ENCODE assay signal across 8 cellular contexts in genomic region chr5:126594676-126595485, GRCh38. TPM values are rescaled to one million over a fixed set of nuclear protein-coding genes. Genes with fewer than 3 reads are reported as not detected.
DNase-seq lines count a peak whose midpoint lies in the region; ATAC-seq and TF ChIP-seq lines count a peak whose summit lies in the region.

ALDH7A1 (minus strand) TSS chr5:126595219; CDS start chr5:126595198, 21 bp downstream.

- H3K79me2 ChIP-seq in GM23338 (replicated peaks; ENCODE audit: insufficient read depth), result peaks cover 36% of the 10 kb centered on the region
- H3K79me2 ChIP-seq in Loucy (ENCODE audit: insufficient read depth, low read length), result 0 out of 2 replicates have a peak, but pooled peaks cover 8% of the 10 kb centered on the region
- no peaks in the 10 kb centered on the region for H3K79me2 ChIP-seq in OCI-LY7 (ENCODE audit: insufficient read depth, low read depth, low read length)

- H3F3A ChIP-seq in GM23338 (replicated peaks; ENCODE audit: low read depth) (no peaks in the 10 kb centered on the region; the same call in 1 of the 2 replicates), Loucy (ENCODE audit: low read depth) (no peaks in the 10 kb centered on the region)

- H3K9ac ChIP-seq in Loucy (ENCODE audit: low read depth, low read length, poor library complexity, severe bottlenecking) (peak within 1 kb of the TSS; percentile 64), iPS-15b (ENCODE audit: low read depth, low read length) (peak within 1 kb of the TSS; percentile 91)

- TF ChIP-seq POLR2A in breast epithelium (IDR thresholded peaks at IDR 0.05), result no peak

- CTCF ChIA-PET in OCI-LY7 (lab: Charles Lee; ENCODE audit: unreplicated experiment), result no interaction called here

- no peaks in the 10 kb centered on the region for H3K27me3 ChIP-seq in GM23338 (ENCODE audit: insufficient read depth)
- H3K27me3 ChIP-seq in Loucy (ENCODE audit: insufficient read depth, low read length, poor library complexity, severe bottlenecking), result no peaks in the 10 kb centered on the region
- no peaks in the 10 kb centered on the region for H3K27me3 ChIP-seq in breast epithelium
- no peaks in the 10 kb centered on the region for H3K27me3 ChIP-seq in iPS-15b (ENCODE audit: control insufficient read depth, insufficient read depth, low read length)

- H3K9me2 ChIP-seq in GM23338 (ENCODE audit: insufficient read depth) (no peaks in the 10 kb centered on the region), Loucy (replicated peaks; ENCODE audit: low read depth, low read length) (no peaks in the 10 kb centered on the region), OCI-LY7 (ENCODE audit: insufficient read depth, low read length) (no peaks in the 10 kb centered on the region)

- H3K9me3 ChIP-seq in Loucy (ENCODE audit: insufficient read depth, low read depth, low read length) (no peaks in the 10 kb centered on the region), breast epithelium (no peaks in the 10 kb centered on the region), iPS-15b (ENCODE audit: control insufficient read depth, insufficient read depth, low read length) (no peaks in the 10 kb centered on the region), OCI-LY7 (ENCODE audit: low read length) (no peaks in the 10 kb centered on the region)

- H3K4me1 ChIP-seq in GM23338 (ENCODE audit: insufficient read depth) (peaks cover 21% of the 10 kb centered on the region), Loucy (ENCODE audit: insufficient read depth, low read length, poor library complexity, severe bottlenecking) (peaks cover 5% of the 10 kb centered on the region), breast epithelium (no peaks in the 10 kb centered on the region), iPS-15b (ENCODE audit: control insufficient read depth, insufficient read depth, low read length) (peaks cover 11% of the 10 kb centered on the region), OCI-LY7 (ENCODE audit: insufficient read depth, low read length, poor library complexity, severe bottlenecking) (peaks cover under 1% of the 10 kb centered on the region)

- peaks cover 34% of the 10 kb centered on the region for H3K4me1 Mint-ChIP-seq in GM23338

- POLR2A ChIA-PET in OCI-LY7 (lab: Charles Lee), result interaction anchor here (1.8 kb wide), 1 partner anchor 8 kb away, joined by 4 read pairs; no protein-coding TSS in a partner anchor

- H3K36me3 ChIP-seq in GM23338 (ENCODE audit: insufficient read depth) (peaks cover 20% of the 10 kb centered on the region), Loucy (ENCODE audit: insufficient read depth, low read length) (no peaks in the 10 kb centered on the region), breast epithelium (no peaks in the 10 kb centered on the region), iPS-15b (ENCODE audit: control insufficient read depth, insufficient read depth, low read length) (no peaks in the 10 kb centered on the region), OCI-LY7 (ENCODE audit: insufficient read depth, low read length) (no peaks in the 10 kb centered on the region)

- H3K4me3 Mint-ChIP-seq in GM23338, result peak within 1 kb of the TSS; percentile 90

- H3K27ac ChIP-seq in GM23338 (ENCODE audit: low read depth) (peak within 1 kb of the TSS; percentile 99), breast epithelium (peak within 1 kb of the TSS; percentile 75), OCI-LY7 (ENCODE audit: low read depth, low read length, poor library complexity, severe bottlenecking) (no peak within 1 kb of the TSS)

- peaks cover 9% of the 10 kb centered on the region; the same call in 1 of the 2 replicates for H4K20me1 ChIP-seq in GM23338 (replicated peaks; ENCODE audit: insufficient read depth)
- H4K20me1 ChIP-seq in Loucy (ENCODE audit: insufficient read depth, low read length, poor library complexity, severe bottlenecking), result no peaks in the 10 kb centered on the region
- no peaks in the 10 kb centered on the region for H4K20me1 ChIP-seq in OCI-LY7 (ENCODE audit: insufficient read depth, low read length)

- peak within 1 kb of the TSS; percentile 90 for H3K4me2 ChIP-seq in GM23338
- peak within 1 kb of the TSS; percentile 66 for H3K4me2 ChIP-seq in Loucy (ENCODE audit: low read depth, low read length, poor library complexity, severe bottlenecking)
- H3K4me2 ChIP-seq in OCI-LY7 (ENCODE audit: low read length), result no peak within 1 kb of the TSS

- peak within 1 kb of the TSS; percentile 99 for H3K27ac Mint-ChIP-seq in GM23338

- H3K4me3 ChIP-seq in GM23338 (peak within 1 kb of the TSS; percentile 87), Loucy (ENCODE audit: low read length, poor library complexity, severe bottlenecking) (peak within 1 kb of the TSS; percentile 74), breast epithelium (peak within 1 kb of the TSS; percentile 56 to 73 (median 71)), iPS-15b (ENCODE audit: low read depth, low read length) (peak within 1 kb of the TSS; percentile 92), retinal pigment epithelial cell (ENCODE audit: low read length) (peak within 1 kb of the TSS; percentile 71), OCI-LY7 (ENCODE audit: low read depth, low read length, poor library complexity, severe bottlenecking) (no peak within 1 kb of the TSS)

- intact Hi-C loops in breast epithelium (cut with DNase I; ENCODE audit: low total_unique reads) (no loop called here), OCI-LY7 (cut with micrococcal nuclease; ENCODE audit: unreplicated experiment) (no loop called here)

- H3K9me3 Mint-ChIP-seq in GM23338, result peaks cover under 1% of the 10 kb centered on the region; the same call in 2 of the 3 replicates

- H3K36me3 Mint-ChIP-seq in GM23338 (ENCODE audit: low read depth), result peaks cover 40% of the 10 kb centered on the region

- peak within 1 kb of the TSS; percentile 69; the same call in 1 of the 2 replicates for H2AFZ ChIP-seq in GM23338
- H2AFZ ChIP-seq in Loucy (ENCODE audit: low read length), result peak within 1 kb of the TSS; percentile 94
- no peak within 1 kb of the TSS for H2AFZ ChIP-seq in OCI-LY7 (ENCODE audit: low read length)

- DNase-seq in EH (ENCODE audit: low read depth) (peak; percentile 95), GM23338 (ENCODE audit: low spot score) (peak; percentile 99), T-helper 2 cell (peak in 3 of 5 experiments; percentile 4 to 50 (median 6)), breast epithelium (ENCODE audit: low spot score in 2 of 2) (peak; percentile 84 to 85), retinal pigment epithelial cell (ENCODE audit: low read depth) (peak; percentile 90), OCI-LY7 (ENCODE audit: low spot score) (no peak)

- TF ChIP-seq CTCF in GM23338 (conservative IDR thresholded peaks at IDR 0.05; ENCODE audit: low read depth in 2 of 2) (peak; percentile 52 to 73), Loucy (conservative IDR thresholded peaks at IDR 0.05; ENCODE audit: low read length) (no peak), breast epithelium (IDR thresholded peaks at IDR 0.05) (peak in 2 of 3 donors; percentile 30), retinal pigment epithelial cell (conservative IDR thresholded peaks at IDR 0.05; ENCODE audit: low read depth, low read length) (peak; percentile 72), OCI-LY7 (conservative IDR thresholded peaks at IDR 0.05; ENCODE audit: low read length) (no peak)

- ATAC-seq in GM23338, result peak; percentile 88

- BruUV-seq in OCI-LY7 (replicated peaks; lab: Mats Ljungman, UMichigan), result no TSS peak

- peaks cover 13% of the 10 kb centered on the region for H3K27me3 Mint-ChIP-seq in GM23338 (ENCODE audit: insufficient read depth, low read depth, poor library complexity)

TF ChIP-seq in GM23338, 12 proteins besides CTCF, POLR2A, EP300 and RAD21 (continues in another document):
- TF ChIP-seq JUNB (IDR thresholded peaks at IDR 0.05; ENCODE audit: unreplicated experiment), result no peak
- TF ChIP-seq ZNF114 (CRISPR knock-in tag; IDR thresholded peaks at IDR 0.05), result no peak
- no peak for TF ChIP-seq STAT1 (IDR thresholded peaks at IDR 0.05; ENCODE audit: unreplicated experiment)
- TF ChIP-seq ETS1 (IDR thresholded peaks at IDR 0.05), result peak; percentile 46
- no peak for TF ChIP-seq ZNF331 (CRISPR knock-in tag; IDR thresholded peaks at IDR 0.05; ENCODE audit: low read depth)
- 0 out of 2 replicates have a peak, but pooled peaks have one; percentile 7 for TF ChIP-seq CREB1 (CRISPR knock-in tag; IDR thresholded peaks at IDR 0.05; ENCODE audit: low read depth)
- TF ChIP-seq EZH2 (IDR thresholded peaks at IDR 0.05; ENCODE audit: low read depth, unreplicated experiment), result no peak
- TF ChIP-seq NANOG (IDR thresholded peaks at IDR 0.05; ENCODE audit: borderline replicate concordance), result no peak
- peak; percentile 100 for TF ChIP-seq POLR2AphosphoS5 (IDR thresholded peaks at IDR 0.05; ENCODE audit: low read depth)

RNA-seq across cellular contexts. Expression of gene ALDH7A1, which starts in this region (rescaled TPM):
- 122 and 135 TPM in 2 replicates for total RNA-seq in GM23338 (2014; rRNA removed; shearing (Covaris generic))
- 184 and 198 TPM in 2 replicates for polyA plus RNA-seq in GM23338 (2016; fragmentation: Nextera tagmentation; extraction: Ambion mirVana)
- total RNA-seq in breast epithelium (10 to 100 TPM; 38.7 to 83.0 (median 45.2) TPM), OCI-LY7 (2022) (not detected in 2 replicates)
- total RNA-seq in OCI-LY7 (2014; rRNA removed; shearing (Covaris generic)), result not detected in 2 replicates

Comparison
In these comparisons a context has a peak if more than half of its experiments do, and no peak if none do; other contexts are left out.
1. RNA of gene ALDH7A1 (total RNA-seq): 122 to 135 TPM in GM23338 and 38.7 to 83.0 TPM in breast epithelium; not detected in OCI-LY7; every median in the first group is over 10 times any median in the second.
2. CTCF ChIP-seq: peak in GM23338 (2 of 2), breast epithelium (2 of 3) and retinal pigment epithelial cell (single experiment); none in Loucy (single experiment) and OCI-LY7 (single experiment).